ENCODE assay signal across 21 cellular contexts in genomic region chr11:100942016-100942415, GRCh38.
DNase-seq lines count a peak whose midpoint lies in the region; ATAC-seq lines count a peak whose summit lies in the region.
"Had no signal": no experiment of that assay in that cellular context is flagged by ENCODE, and none has a peak within 500 bp of the region (broad histone marks: within the 10 kb centered on the region; RNA-seq: fewer than 3 reads in every experiment).

No MANE protein-coding gene starts in this region.

- H3K36me3 Mint-ChIP-seq in activated T-cell treated with anti-CD3 and anti-CD28 coated beads, Interleukin-2, amount 50 U/mL, for 72 hours (ENCODE audit: insufficient read depth in 2 of 2) = no peaks in the 10 kb centered on the region
- H3K36me3 Mint-ChIP-seq: activated naive CD4-positive, alpha-beta T cell treated with anti-CD3 and anti-CD28 coated beads, Interleukin-2, amount 50 U/mL, for 24 hours had no signal

- DNase-seq in AG08395 (ENCODE audit: low spot score) (peak; percentile 19), HUDEP-2 (lab: John Stamatoyannopoulos, UW; ENCODE audit: unreplicated experiment in 76 of 76) (peak in 43 of 76 experiments; percentile 1 to 78 (median 25)), astrocyte of the hippocampus (ENCODE audit: low read depth, low spot score) (peak; percentile 15), left colon (peak in 1 of 2 donors; percentile 9), NCI-H2196 treated with DMSO at 0.1 percent for 48 hours (lab: John Stamatoyannopoulos, UW; ENCODE audit: unreplicated experiment) (no peak), iPS-NIHi11 (ENCODE audit: low spot score) (no peak)
- no peak for DNase-seq in activated T-cell treated with anti-CD3 and anti-CD28 coated beads, Interleukin-2, amount 50 U/mL, for 72 hours
- DNase-seq: activated CD4-positive, CD25-positive, alpha-beta regulatory T cell treated with anti-CD3 and anti-CD28 coated beads, Interleukin-2, amount 50 U/mL, for 72 hours; AML-193; effector CD8-positive, alpha-beta T cell; foreskin melanocyte; KG1; NCI-H146; NCI-H526; occipital lobe; Peyer's patch; stimulated activated naive B cell treated with anti-CD40 and anti-IgM and Interleukin-4, amounts not matched to agents 10 μg/mL and 1 μg/mL and 100 μg/mL, for 72 hours; upper lobe of right lung had no signal

- H3K4me1 Mint-ChIP-seq in activated T-cell treated with anti-CD3 and anti-CD28 coated beads, Interleukin-2, amount 50 U/mL, for 72 hours (ENCODE audit: low read depth) = no peaks in the 10 kb centered on the region
- H3K4me1 Mint-ChIP-seq: activated naive CD4-positive, alpha-beta T cell treated with anti-CD3 and anti-CD28 coated beads, Interleukin-2, amount 50 U/mL, for 24 hours; stimulated activated naive B cell treated with anti-CD40 and anti-IgM and Interleukin-4, amounts not matched to agents 10 μg/mL and 1 μg/mL and 100 μg/mL, for 72 hours had no signal

- H3K4me3 Mint-ChIP-seq in activated T-cell treated with anti-CD3 and anti-CD28 coated beads, Interleukin-2, amount 50 U/mL, for 72 hours = no peak overlapping the region
- H3K4me3 Mint-ChIP-seq: activated naive CD4-positive, alpha-beta T cell treated with anti-CD3 and anti-CD28 coated beads, Interleukin-2, amount 50 U/mL, for 24 hours; stimulated activated naive B cell treated with anti-CD40 and anti-IgM and Interleukin-4, amounts not matched to agents 10 μg/mL and 1 μg/mL and 100 μg/mL, for 72 hours; T-helper 1 cell treated with Interleukin-12 subunit alpha and Interleukin-12 subunit beta and Interleukin-4 antibody, amounts not matched to agents 30 μg/mL and 1 μg/mL, for 36 hours had no signal

- intact Hi-C loops in left colon (cut with DNase I, micrococcal nuclease) = no loop called here

- H3K9me3 Mint-ChIP-seq in activated T-cell treated with anti-CD3 and anti-CD28 coated beads, Interleukin-2, amount 50 U/mL, for 72 hours = peaks cover 0 to 7% of the 10 kb centered on the region in 2 donors
- H3K9me3 Mint-ChIP-seq: stimulated activated naive B cell treated with anti-CD40 and anti-IgM and Interleukin-4, amounts not matched to agents 10 μg/mL and 1 μg/mL and 100 μg/mL, for 72 hours; T-helper 1 cell treated with Interleukin-12 subunit alpha and Interleukin-12 subunit beta and Interleukin-4 antibody, amounts not matched to agents 30 μg/mL and 1 μg/mL, for 36 hours had no signal

- H3K27me3 Mint-ChIP-seq in activated T-cell treated with anti-CD3 and anti-CD28 coated beads, Interleukin-2, amount 50 U/mL, for 72 hours (ENCODE audit: low read depth) = no peaks in the 10 kb centered on the region
- H3K27me3 Mint-ChIP-seq: activated naive CD4-positive, alpha-beta T cell treated with anti-CD3 and anti-CD28 coated beads, Interleukin-2, amount 50 U/mL, for 24 hours; stimulated activated naive B cell treated with anti-CD40 and anti-IgM and Interleukin-4, amounts not matched to agents 10 μg/mL and 1 μg/mL and 100 μg/mL, for 72 hours had no signal

- no peak overlapping the region for H3K27ac Mint-ChIP-seq in activated T-cell treated with anti-CD3 and anti-CD28 coated beads, Interleukin-2, amount 50 U/mL, for 72 hours
- H3K27ac Mint-ChIP-seq: activated naive CD4-positive, alpha-beta T cell treated with anti-CD3 and anti-CD28 coated beads, Interleukin-2, amount 50 U/mL, for 24 hours; stimulated activated naive B cell treated with anti-CD40 and anti-IgM and Interleukin-4, amounts not matched to agents 10 μg/mL and 1 μg/mL and 100 μg/mL, for 72 hours; T-helper 1 cell treated with Interleukin-12 subunit alpha and Interleukin-12 subunit beta and Interleukin-4 antibody, amounts not matched to agents 30 μg/mL and 1 μg/mL, for 36 hours had no signal

- ATAC-seq in left colon (peak; percentile 71), HG03108 (IDR thresholded peaks at IDR 0.05; ENCODE audit: unreplicated experiment) (no peak)
- no peak for ATAC-seq in activated T-cell treated with anti-CD3 and anti-CD28 coated beads, Interleukin-2, amount 50 U/mL, for 72 hours (replicated peaks in 1 of 2)
- ATAC-seq: stimulated activated naive B cell treated with anti-CD40 and anti-IgM and Interleukin-4, amounts not matched to agents 10 μg/mL and 1 μg/mL and 100 μg/mL, for 72 hours; upper lobe of right lung had no signal

Comparison
In these comparisons a context has a peak if more than half of its experiments do, and no peak if none do; other contexts are left out.
1. DNase-seq: peak in AG08395 (single experiment), HUDEP-2 (43 of 76) and astrocyte of the hippocampus (single experiment); none in NCI-H2196 treated with DMSO at 0.1 percent for 48 hours (single experiment), activated T-cell treated with anti-CD3 and anti-CD28 coated beads, Interleukin-2, amount 50 U/mL, for 72 hours (0 of 2) and iPS-NIHi11 (single experiment).